Comparison of ENCODE assay signal across 19 cellular contexts in the genomic region with DNA sequence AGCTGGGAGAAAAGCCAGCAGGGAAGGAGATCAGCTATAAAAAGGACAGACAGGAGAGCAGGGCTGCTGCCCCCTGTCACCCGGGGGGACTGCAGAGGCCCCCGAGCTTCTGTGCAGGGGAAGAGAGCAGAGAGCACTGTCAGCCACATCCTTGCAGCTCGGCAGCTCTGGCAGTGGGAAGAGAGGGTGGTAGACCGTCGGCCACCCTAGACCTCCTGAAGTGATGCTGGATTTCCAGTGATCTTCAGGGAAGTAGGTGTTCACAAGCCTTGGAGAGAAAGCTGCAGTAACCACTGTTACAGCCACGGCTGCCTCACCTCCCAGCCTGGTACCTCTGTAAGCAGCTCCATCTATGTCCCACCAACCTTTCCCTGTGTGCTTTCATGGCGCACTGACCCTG.
"Had no signal": no experiment of that assay in that cellular context is flagged by ENCODE, and none has a peak within 500 bp of the region (broad histone marks: within the 10 kb centered on the region; RNA-seq: fewer than 3 reads in every experiment).

No MANE protein-coding gene starts in this region.

- H3K27ac Mint-ChIP-seq: effector memory CD8-positive, alpha-beta T cell; nephron progenitor cell had no signal

- H3K27me3 ChIP-seq: esophagus muscularis mucosa, gastrocnemius medialis, heart right ventricle, left lung, stomach had no signal

- H3K36me3 ChIP-seq: esophagus muscularis mucosa, gastrocnemius medialis, heart right ventricle, left lung, stomach, thoracic aorta had no signal

- H3K4me1 ChIP-seq: left lung had no signal

- H3K27ac ChIP-seq: epithelial cell of prostate, esophagus muscularis mucosa, gastrocnemius medialis, left lung, stomach, thoracic aorta had no signal

- H3K4me3 ChIP-seq: esophagus muscularis mucosa, gastrocnemius medialis, heart right ventricle, left lung, lung, stomach, thoracic aorta had no signal

- H3K9me3 ChIP-seq: esophagus muscularis mucosa, gastrocnemius medialis, left lung, stomach, thoracic aorta had no signal

- H3K4me1 Mint-ChIP-seq: central memory CD8-positive, alpha-beta T cell; naive B cell; nephron progenitor cell had no signal

- H3K9me3 Mint-ChIP-seq: central memory CD8-positive, alpha-beta T cell; effector memory CD8-positive, alpha-beta T cell; nephron progenitor cell had no signal

- H3K36me3 Mint-ChIP-seq: naive B cell had no signal

- H3K4me3 Mint-ChIP-seq: central memory CD8-positive, alpha-beta T cell; effector memory CD8-positive, alpha-beta T cell; naive B cell; nephron progenitor cell had no signal

- DNase-seq: effector memory CD8-positive, alpha-beta T cell; gastrocnemius medialis; hypothalamus; left lung; mesenchymal stem cell; naive B cell; nephron progenitor cell; posterior cingulate gyrus; small intestine; stimulated activated CD4-positive, alpha-beta T cell treated with anti-CD3 and anti-CD28 coated beads, Interleukin-12 subunit alpha, Interleukin-12 subunit beta, amount 100 ng/mL, for 4 hours; stomach; substantia nigra; trophoblast cell had no signal

- H3K27me3 Mint-ChIP-seq: naive B cell had no signal

- ATAC-seq: effector memory CD8-positive, alpha-beta T cell; left lung had no signal
